ENCODE assay signal across 17 cellular contexts in the genomic region with DNA sequence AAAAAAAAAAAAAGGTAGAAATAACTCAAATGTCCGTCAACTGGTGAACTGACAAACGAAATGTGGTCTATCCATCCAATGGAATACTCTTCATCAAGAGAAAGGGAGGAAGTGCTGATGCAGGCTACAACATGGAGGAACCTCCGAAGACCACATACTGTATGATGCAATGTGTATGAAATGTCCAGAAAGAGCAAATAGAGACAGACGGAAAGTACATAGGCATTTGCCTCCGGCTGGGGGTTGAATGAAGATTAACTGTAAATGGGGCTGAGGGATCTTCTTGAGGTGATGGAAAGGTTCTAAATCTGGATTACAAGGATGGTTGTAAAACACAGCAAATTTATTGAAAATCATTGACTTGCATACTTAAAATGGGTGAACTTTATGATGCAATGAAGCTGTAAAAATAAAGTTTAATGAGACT. TPM values are rescaled to one million over a fixed set of nuclear protein-coding genes. Genes with fewer than 3 reads are reported as not detected.
DNase-seq lines count a peak whose midpoint lies in the region; ATAC-seq lines count a peak whose summit lies in the region.
"Had no signal": no experiment of that assay in that cellular context is flagged by ENCODE, and none has a peak within 500 bp of the region (broad histone marks: within the 10 kb centered on the region; RNA-seq: fewer than 3 reads in every experiment).

No MANE protein-coding gene starts in this region.

- intact Hi-C loops in aorta (cut with DNase I) = no loop called here

- H3K4me2 ChIP-seq in mesenchymal stem cell (ENCODE audit: low read length, poor library complexity, severe bottlenecking) = no peak overlapping the region

- H3K27me3 ChIP-seq in mesenchymal stem cell (ENCODE audit: control insufficient read depth in 1 of 2, insufficient read depth in 1 of 2, low read length in 2 of 2) = peaks cover 6 to 27% of the 10 kb centered on the region in 2 experiments
- no peaks in the 10 kb centered on the region for H3K27me3 ChIP-seq in aorta (ENCODE audit: control insufficient read depth in 1 of 2, insufficient read depth in 2 of 2, low read length in 1 of 2)
- H3K27me3 ChIP-seq: Peyer's patch had no signal

- no peaks in the 10 kb centered on the region for H3K79me1 ChIP-seq in mesenchymal stem cell (replicated peaks; ENCODE audit: low read length, poor library complexity, severe bottlenecking)

- H3K4me1 ChIP-seq in mesenchymal stem cell (ENCODE audit: control insufficient read depth, insufficient read depth, low read depth, low read length) = no peaks in the 10 kb centered on the region
- no peaks in the 10 kb centered on the region for H3K4me1 ChIP-seq in aorta (ENCODE audit: control insufficient read depth in 1 of 2, insufficient read depth in 2 of 2, low read length in 2 of 2)
- H3K4me1 ChIP-seq: Peyer's patch, suprapubic skin had no signal

- peak overlapping the region in 1 of 2 experiments; percentile 13 for H3K4ac ChIP-seq in mesenchymal stem cell (ENCODE audit: low read depth in 1 of 2, low read length in 2 of 2)

- H4K91ac ChIP-seq in mesenchymal stem cell (ENCODE audit: low read length) = no peak overlapping the region

- H2BK5ac ChIP-seq in mesenchymal stem cell (ENCODE audit: low read depth, low read length, poor library complexity, severe bottlenecking) = no peak overlapping the region

- H3K23ac ChIP-seq in mesenchymal stem cell (ENCODE audit: low read length in 2 of 2) = no peak overlapping the region

- DNase-seq in SKM-1 treated with dmso at 0.1 percent for 144 hours (lab: John Stamatoyannopoulos, UW; ENCODE audit: unreplicated experiment) (peak; percentile 3), SKM-1 (lab: John Stamatoyannopoulos, UW; ENCODE audit: unreplicated experiment) (no peak), NCI-H460 (ENCODE audit: extremely low read depth, low read depth) (peak; percentile 72), astrocyte of the hippocampus (ENCODE audit: low read depth, low spot score) (peak; percentile 23), mesenchymal stem cell (peak; percentile 85), aorta (no peak)
- DNase-seq in stimulated activated CD4-positive, alpha-beta T cell treated with anti-CD3 and anti-CD28 coated beads, Interleukin-4, amount 100 ng/mL, for 24 hours = no peak
- DNase-seq: activated T-cell treated with anti-CD3 and anti-CD28 coated beads, Interleukin-2, amount 50 U/mL, for 72 hours; effector CD4-positive, alpha-beta T cell; H9; midbrain; nucleus accumbens; Peyer's patch had no signal

- no peak overlapping the region for H3K27ac ChIP-seq in mesenchymal stem cell (ENCODE audit: low read length, poor library complexity, severe bottlenecking)
- H3K27ac ChIP-seq in aorta (ENCODE audit: low read depth in 1 of 2, low read length in 2 of 2) = no peak overlapping the region
- H3K27ac ChIP-seq: Peyer's patch, suprapubic skin had no signal

- no peak overlapping the region for H3K18ac ChIP-seq in mesenchymal stem cell (ENCODE audit: low read depth in 1 of 2, low read length in 2 of 2)

- no peak overlapping the region for H2BK120ac ChIP-seq in mesenchymal stem cell (ENCODE audit: low read depth, low read length)

- no peak overlapping the region for H2BK12ac ChIP-seq in mesenchymal stem cell (ENCODE audit: low read length in 2 of 2)

- 50% methylated on average over 5 of the region's 5 CpGs for WGBS in mesenchymal stem cell
- WGBS in aorta, 2 donors = 64 to 71% methylated on average over 5 of the region's 5 CpGs

- H2BK15ac ChIP-seq in mesenchymal stem cell (ENCODE audit: low read depth, poor library complexity, severe bottlenecking) = no peak overlapping the region

- no peak overlapping the region for H3K4me3 ChIP-seq in mesenchymal stem cell (ENCODE audit: insufficient read depth in 1 of 2, low read depth in 1 of 2, low read length in 2 of 2)
- no peak overlapping the region for H3K4me3 ChIP-seq in aorta (ENCODE audit: low read length in 2 of 2)
- H3K4me3 ChIP-seq: Peyer's patch, suprapubic skin had no signal

- no peak for ATAC-seq in aorta (ENCODE audit: low FRiP score)
- no peak for ATAC-seq in HG02623 (IDR thresholded peaks at IDR 0.05; ENCODE audit: unreplicated experiment)
- ATAC-seq: activated T-cell treated with anti-CD3 and anti-CD28 coated beads, Interleukin-2, amount 50 U/mL, for 72 hours had no signal

- no peak overlapping the region for H2AK5ac ChIP-seq in mesenchymal stem cell (ENCODE audit: low read length, severe bottlenecking)

- H3K36me3 ChIP-seq in mesenchymal stem cell (ENCODE audit: control insufficient read depth in 1 of 2, insufficient read depth in 2 of 2, low read depth in 1 of 2, low read length in 2 of 2) (no peaks in the 10 kb centered on the region), aorta (ENCODE audit: control insufficient read depth in 1 of 2, insufficient read depth in 2 of 2, low read length in 1 of 2) (no peaks in the 10 kb centered on the region)
- H3K36me3 ChIP-seq: Peyer's patch, suprapubic skin had no signal

- H3K9me3 ChIP-seq in mesenchymal stem cell (ENCODE audit: control insufficient read depth, low read length) (no peaks in the 10 kb centered on the region), aorta (ENCODE audit: control insufficient read depth, low read length) (no peaks in the 10 kb centered on the region)
- H3K9me3 ChIP-seq: Peyer's patch, suprapubic skin had no signal

- no peak overlapping the region for H3K9ac ChIP-seq in mesenchymal stem cell (ENCODE audit: low read length)

- no peak overlapping the region for H3K14ac ChIP-seq in mesenchymal stem cell (ENCODE audit: low read length in 2 of 2)

- no peak overlapping the region for H2AFZ ChIP-seq in mesenchymal stem cell (ENCODE audit: low read depth, low read length)

- no peak overlapping the region for H4K8ac ChIP-seq in mesenchymal stem cell (ENCODE audit: low read length)

RNA-seq across cellular contexts. Expression of a gene that starts 35.4 kb away (rescaled TPM):
- not detected in 2 replicates for total RNA-seq in NCI-H460 (2014; rRNA removed; shearing (Covaris generic))
- not detected in 2 replicates for polyA plus RNA-seq in NCI-H460 (2014; cell fraction: nucleus; rRNA removed)
- polyA plus RNA-seq in mesenchymal stem cell (2013, experiment 1 of 2) = 80.9 TPM
- 81.8 TPM for polyA plus RNA-seq in mesenchymal stem cell (2013, experiment 2 of 2)
- not detected for total RNA-seq in aorta
- under 1 TPM in 1 of 2 donors, not detected in 1; 0.13 TPM for polyA plus RNA-seq in aorta
- total RNA-seq: activated T-cell treated with anti-CD3 and anti-CD28 coated beads, Interleukin-2, amount 50 U/mL, for 72 hours; Peyer's patch; suprapubic skin; T-helper 2 cell treated with Interferon-gamma antibody and Interleukin-4, amounts not matched to agents 100 ng/mL and 5 ng/mL, for 36 hours had no signal
- polyA plus RNA-seq: keratinocyte had no signal

Comparison
In these comparisons a context has a peak if more than half of its experiments do, and no peak if none do; other contexts are left out.
1. DNase-seq: peak in SKM-1 treated with dmso at 0.1 percent for 144 hours (single experiment), NCI-H460 (single experiment), astrocyte of the hippocampus (single experiment) and mesenchymal stem cell (single experiment); none in SKM-1 (single experiment), stimulated activated CD4-positive, alpha-beta T cell treated with anti-CD3 and anti-CD28 coated beads, Interleukin-4, amount 100 ng/mL, for 24 hours (single experiment) and aorta (0 of 2).